In genomic region chr1:43348343-43348808, GRCh38 we compare ENCODE assay signal across 8 cellular contexts. TPM values are rescaled to one million over a fixed set of nuclear protein-coding genes. Genes with fewer than 3 reads are reported as not detected.
DNase-seq lines count a peak whose midpoint lies in the region; ATAC-seq and TF ChIP-seq lines count a peak whose summit lies in the region.

No MANE protein-coding gene starts in this region.

- H3K36me3 Mint-ChIP-seq in GM23338 (ENCODE audit: low read depth), result no peaks in the 10 kb centered on the region
- H3K36me3 Mint-ChIP-seq in neural progenitor cell, result no peaks in the 10 kb centered on the region

- no peaks in the 10 kb centered on the region for H3K9me3 Mint-ChIP-seq in GM23338
- no peaks in the 10 kb centered on the region for H3K9me3 Mint-ChIP-seq in neural progenitor cell

- H3F3A ChIP-seq in GM23338 (replicated peaks; ENCODE audit: low read depth), result peaks cover 13% of the 10 kb centered on the region; the same call in 1 of the 2 replicates
- H3F3A ChIP-seq in OCI-LY1 (ENCODE audit: insufficient read depth, low read length), result no peaks in the 10 kb centered on the region
- peaks cover 33% of the 10 kb centered on the region for H3F3A ChIP-seq in neural progenitor cell (ENCODE audit: low read depth)

- peak overlapping the region; percentile 71 for H3K4me3 Mint-ChIP-seq in GM23338
- peak overlapping the region; percentile 76 for H3K4me3 Mint-ChIP-seq in neural progenitor cell

- ATAC-seq in GM23338 (peak; percentile 44), HG02610 (IDR thresholded peaks at IDR 0.05; ENCODE audit: unreplicated experiment) (no peak), GM21423 (IDR thresholded peaks at IDR 0.05; ENCODE audit: unreplicated experiment) (no peak)

- H3K4me3 ChIP-seq in GM23338 (peak overlapping the region; percentile 84), OCI-LY1 (ENCODE audit: low read depth, low read length, poor library complexity, severe bottlenecking) (peak overlapping the region; percentile 76), neural progenitor cell (peak overlapping the region; percentile 75)

- H3K79me2 ChIP-seq in GM23338 (replicated peaks; ENCODE audit: insufficient read depth) (no peaks in the 10 kb centered on the region), OCI-LY1 (ENCODE audit: insufficient read depth, low read length) (no peaks in the 10 kb centered on the region), neural progenitor cell (ENCODE audit: low read depth) (no peaks in the 10 kb centered on the region)

- peak overlapping the region; percentile 80 for H2AFZ ChIP-seq in GM23338
- H2AFZ ChIP-seq in OCI-LY1 (ENCODE audit: low read length), result 0 out of 2 replicates have a peak overlapping the region, but pooled peaks have one; percentile 0
- no peak overlapping the region for H2AFZ ChIP-seq in neural progenitor cell (replicated peaks)

- H3K27me3 ChIP-seq in GM23338 (ENCODE audit: insufficient read depth) (peaks cover 18% of the 10 kb centered on the region), OCI-LY1 (ENCODE audit: insufficient read depth, low read length) (no peaks in the 10 kb centered on the region), neural progenitor cell (peaks cover 14% of the 10 kb centered on the region)

- H3K36me3 ChIP-seq in GM23338 (ENCODE audit: insufficient read depth) (no peaks in the 10 kb centered on the region), OCI-LY1 (ENCODE audit: insufficient read depth, low read length) (no peaks in the 10 kb centered on the region), neural progenitor cell (no peaks in the 10 kb centered on the region)

- H3K4me1 ChIP-seq in GM23338 (ENCODE audit: insufficient read depth) (peaks cover 20% of the 10 kb centered on the region), OCI-LY1 (ENCODE audit: insufficient read depth, low read length, severe bottlenecking) (peaks cover 20% of the 10 kb centered on the region), neural progenitor cell (peaks cover 47% of the 10 kb centered on the region)

- H3K4me2 ChIP-seq in GM23338, result peak overlapping the region; percentile 81
- peak overlapping the region; percentile 98 for H3K4me2 ChIP-seq in OCI-LY1 (ENCODE audit: low read length)
- H3K4me2 ChIP-seq in neural progenitor cell, result peak overlapping the region; percentile 90

- H3K27ac Mint-ChIP-seq in GM23338 (peak overlapping the region; percentile 3; the same call in 1 of the 2 replicates), neural progenitor cell (no peak overlapping the region)

- H3K27ac ChIP-seq in GM23338 (ENCODE audit: low read depth), result peak overlapping the region; percentile 94
- no peak overlapping the region for H3K27ac ChIP-seq in OCI-LY1 (ENCODE audit: low read depth, low read length, poor library complexity, severe bottlenecking)
- H3K27ac ChIP-seq in epithelial cell of prostate, result peak overlapping the region; percentile 92
- H3K27ac ChIP-seq in neural progenitor cell, result no peak overlapping the region

- H3K9ac ChIP-seq in OCI-LY1 (ENCODE audit: low read length) (peak overlapping the region; percentile 68), neural progenitor cell (no peak overlapping the region)

- H3K9me3 ChIP-seq in OCI-LY1 (ENCODE audit: low read length), result no peaks in the 10 kb centered on the region
- no peaks in the 10 kb centered on the region for H3K9me3 ChIP-seq in neural progenitor cell (ENCODE audit: low read depth)

- TF ChIP-seq CTCF in GM23338 (conservative IDR thresholded peaks at IDR 0.05; ENCODE audit: low read depth in 2 of 2) (no peak), OCI-LY1 (IDR thresholded peaks at IDR 0.05; ENCODE audit: low read length) (no peak), neural progenitor cell (IDR thresholded peaks at IDR 0.05) (no peak)

- no peaks in the 10 kb centered on the region for H4K20me1 ChIP-seq in GM23338 (replicated peaks; ENCODE audit: insufficient read depth)
- no peaks in the 10 kb centered on the region for H4K20me1 ChIP-seq in OCI-LY1 (ENCODE audit: insufficient read depth, low read length)
- H4K20me1 ChIP-seq in neural progenitor cell (ENCODE audit: low read depth), result no peaks in the 10 kb centered on the region

- H3K4me1 Mint-ChIP-seq in GM23338, result peaks cover 35% of the 10 kb centered on the region
- H3K4me1 Mint-ChIP-seq in neural progenitor cell, result peaks cover 39% of the 10 kb centered on the region

- H3K27me3 Mint-ChIP-seq in GM23338 (ENCODE audit: insufficient read depth, low read depth, poor library complexity), result no peaks in the 10 kb centered on the region
- peaks cover 9% of the 10 kb centered on the region for H3K27me3 Mint-ChIP-seq in neural progenitor cell (ENCODE audit: insufficient read depth, low read depth)

- H3K9me2 ChIP-seq in GM23338 (ENCODE audit: insufficient read depth) (no peaks in the 10 kb centered on the region), OCI-LY1 (ENCODE audit: low read depth, low read length) (no peaks in the 10 kb centered on the region)

- DNase-seq in GM23338 (ENCODE audit: low spot score), result no peak
- DNase-seq in epithelial cell of prostate (ENCODE audit: low read depth, low spot score), result no peak
- DNase-seq in neural progenitor cell (ENCODE audit: low spot score), result no peak
- DNase-seq in activated CD4-positive, CD25-positive, alpha-beta regulatory T cell treated with anti-CD3 and anti-CD28 coated beads, Interleukin-2, amount 50 U/mL, for 72 hours, result no peak
- DNase-seq in NCI-H1048 (lab: John Stamatoyannopoulos, UW), result no peak

TF ChIP-seq in GM23338, 12 proteins besides CTCF, POLR2A, EP300 and RAD21 (continues in another document):
- TF ChIP-seq STAT1 (IDR thresholded peaks at IDR 0.05; ENCODE audit: unreplicated experiment), result no peak
- TF ChIP-seq POLR2AphosphoS5 (IDR thresholded peaks at IDR 0.05; ENCODE audit: low read depth), result no peak
- TF ChIP-seq CREB1 (CRISPR knock-in tag; IDR thresholded peaks at IDR 0.05; ENCODE audit: low read depth), result no peak
- no peak for TF ChIP-seq EZH2 (IDR thresholded peaks at IDR 0.05; ENCODE audit: low read depth, unreplicated experiment)
- no peak for TF ChIP-seq JUNB (IDR thresholded peaks at IDR 0.05; ENCODE audit: unreplicated experiment)
- TF ChIP-seq REST (IDR thresholded peaks at IDR 0.05; ENCODE audit: unreplicated experiment), result no peak
- TF ChIP-seq ZNF114 (CRISPR knock-in tag; IDR thresholded peaks at IDR 0.05), result no peak

RNA-seq across cellular contexts. Expression of gene CDC20, which starts 10.4 kb away (rescaled TPM):
- 244 and 252 TPM in 2 replicates for total RNA-seq in GM23338 (2014; rRNA removed; shearing (Covaris generic))
- 207 and 226 TPM in 2 replicates for polyA plus RNA-seq in GM23338 (2016; fragmentation: Nextera tagmentation; extraction: Ambion mirVana)
- 164 and 261 TPM in 2 replicates for total RNA-seq in neural progenitor cell (ENCODE audit: low replicate concordance)

RNA-seq across cellular contexts. Expression of gene MPL, which starts 10.8 kb away (rescaled TPM):
- not detected in 2 replicates for total RNA-seq in GM23338 (2014; rRNA removed; shearing (Covaris generic))
- polyA plus RNA-seq in GM23338 (2016; fragmentation: Nextera tagmentation; extraction: Ambion mirVana), result 0.54 TPM in 1 of 2 replicates, not detected in the other
- total RNA-seq in neural progenitor cell (ENCODE audit: low replicate concordance), result 0.09 TPM in 1 of 2 replicates, not detected in the other

RNA-seq across cellular contexts. Expression of gene ELOVL1, which starts 19.4 kb away (rescaled TPM):
- total RNA-seq in GM23338 (2014; rRNA removed; shearing (Covaris generic)), result 15.7 and 16.7 TPM in 2 replicates
- 23.0 and 23.3 TPM in 2 replicates for polyA plus RNA-seq in GM23338 (2016; fragmentation: Nextera tagmentation; extraction: Ambion mirVana)
- 5.6 and 11.9 TPM in 2 replicates for total RNA-seq in neural progenitor cell (ENCODE audit: low replicate concordance)

RNA-seq across cellular contexts. Expression of gene MED8, which starts 41.2 kb away (rescaled TPM):
- 16.6 and 17.6 TPM in 2 replicates for total RNA-seq in GM23338 (2014; rRNA removed; shearing (Covaris generic))
- polyA plus RNA-seq in GM23338 (2016; fragmentation: Nextera tagmentation; extraction: Ambion mirVana), result 23.6 and 25.7 TPM in 2 replicates
- 15.1 and 23.6 TPM in 2 replicates for total RNA-seq in neural progenitor cell (ENCODE audit: low replicate concordance)

RNA-seq across cellular contexts. Expression of gene SZT2, which starts 41.3 kb away (rescaled TPM):
- 11.8 and 16.1 TPM in 2 replicates for total RNA-seq in GM23338 (2014; rRNA removed; shearing (Covaris generic))
- 3.8 and 4.1 TPM in 2 replicates for polyA plus RNA-seq in GM23338 (2016; fragmentation: Nextera tagmentation; extraction: Ambion mirVana)
- 11.0 and 16.8 TPM in 2 replicates for total RNA-seq in neural progenitor cell (ENCODE audit: low replicate concordance)

Comparison
In these comparisons a context has a peak if more than half of its experiments do, and no peak if none do; other contexts are left out.
1. H3K27ac ChIP-seq: peak in GM23338 (single experiment) and epithelial cell of prostate (single experiment); none in OCI-LY1 (single experiment) and neural progenitor cell (single experiment).
2. Peak in every context shown above with its lines, with median percentiles within 50 percentile points of each other: H3K4me2 ChIP-seq and H3K4me3 ChIP-seq.